In genomic region chr18:76827205-76827885, GRCh38 we compare ENCODE assay signal across 16 cellular contexts. TPM values are rescaled to one million over a fixed set of nuclear protein-coding genes. Genes with fewer than 3 reads are reported as not detected.
DNase-seq lines count a peak whose midpoint lies in the region; ATAC-seq and TF ChIP-seq lines count a peak whose summit lies in the region.
"Had no signal": no experiment of that assay in that cellular context is flagged by ENCODE, and none has a peak within 500 bp of the region (broad histone marks: within the 10 kb centered on the region; RNA-seq: fewer than 3 reads in every experiment).

No MANE protein-coding gene starts in this region.

- no peaks in the 10 kb centered on the region for H3K27me3 ChIP-seq in Panc1 (ENCODE audit: control insufficient read depth, insufficient read depth, low read length)
- H3K27me3 ChIP-seq in esophagus muscularis mucosa = no peaks in the 10 kb centered on the region
- no peaks in the 10 kb centered on the region for H3K27me3 ChIP-seq in tibial nerve
- H3K27me3 ChIP-seq: BLaER1, upper lobe of right lung had no signal

- 71% methylated on average over 8 of the region's 9 CpGs for WGBS in esophagus muscularis mucosa
- WGBS in tibial nerve, 2 donors = 74 to 78% methylated on average over 9 of the region's 9 CpGs

- H3K4me3 Mint-ChIP-seq in activated naive CD8-positive, alpha-beta T cell = no peak overlapping the region
- H3K4me3 Mint-ChIP-seq in activated naive CD8-positive, alpha-beta T cell treated with anti-CD3 and anti-CD28 coated beads for 36 hours = no peak overlapping the region
- H3K4me3 Mint-ChIP-seq: natural killer cell had no signal

- H3K27ac ChIP-seq in Panc1 (ENCODE audit: low read length) (peak overlapping the region; percentile 2; the same call in 1 of the 2 replicates), esophagus muscularis mucosa (replicated peaks in 1 of 4) (peak overlapping the region; percentile 30 to 74 (median 59)), tibial nerve (peak overlapping the region in 3 of 4 donors; percentile 7 to 48 (median 33))
- H3K27ac ChIP-seq: BLaER1, HL-60, left ventricle myocardium inferior, upper lobe of right lung had no signal

- in situ Hi-C loops in Panc1 (cut with HindIII; ENCODE audit: low pct_unique_long_range_greater_than_20kb, low sequenced_read_pairs) = no loop called here

- TF ChIP-seq EP300 in esophagus muscularis mucosa (IDR thresholded peaks at IDR 0.05) (no peak), tibial nerve (IDR thresholded peaks at IDR 0.05) (no peak)

- peaks cover 6% of the 10 kb centered on the region for H3K9me3 Mint-ChIP-seq in activated naive CD8-positive, alpha-beta T cell (ENCODE audit: low read depth)
- H3K9me3 Mint-ChIP-seq in activated naive CD8-positive, alpha-beta T cell treated with anti-CD3 and anti-CD28 coated beads for 36 hours = peaks cover 2% of the 10 kb centered on the region
- H3K9me3 Mint-ChIP-seq: natural killer cell had no signal

- POLR2A ChIA-PET in Panc1 (lab: Charles Lee) = interaction anchor here (0.7 kb wide), 1 partner anchor 8 kb away, joined by 5 read pairs; no protein-coding TSS in a partner anchor

- peaks cover 29% of the 10 kb centered on the region for H3K4me1 ChIP-seq in Panc1 (ENCODE audit: control insufficient read depth, insufficient read depth, low read length)
- peaks cover 0 to 61% (median 40%) of the 10 kb centered on the region in 4 donors for H3K4me1 ChIP-seq in esophagus muscularis mucosa
- peaks cover 0 to 36% (median 5%) of the 10 kb centered on the region in 4 donors for H3K4me1 ChIP-seq in tibial nerve

- H3K27me3 Mint-ChIP-seq in activated naive CD8-positive, alpha-beta T cell = no peaks in the 10 kb centered on the region
- H3K27me3 Mint-ChIP-seq in activated naive CD8-positive, alpha-beta T cell treated with anti-CD3 and anti-CD28 coated beads for 36 hours = no peaks in the 10 kb centered on the region

- H3K36me3 ChIP-seq in Panc1 (ENCODE audit: control insufficient read depth, insufficient read depth, low read length) (no peaks in the 10 kb centered on the region), esophagus muscularis mucosa (no peaks in the 10 kb centered on the region), tibial nerve (peaks cover 0 to 3% (median 0%) of the 10 kb centered on the region in 3 donors)
- H3K36me3 ChIP-seq: BLaER1, left ventricle myocardium inferior, upper lobe of right lung had no signal

- peaks cover 4% of the 10 kb centered on the region for H3K36me3 Mint-ChIP-seq in activated naive CD8-positive, alpha-beta T cell
- peaks cover 20% of the 10 kb centered on the region for H3K36me3 Mint-ChIP-seq in activated naive CD8-positive, alpha-beta T cell treated with anti-CD3 and anti-CD28 coated beads for 36 hours
- H3K36me3 Mint-ChIP-seq: natural killer cell had no signal

- no TSS peak for BruUV-seq in Panc1 (replicated peaks; lab: Mats Ljungman, UMichigan)

- H3K9me3 ChIP-seq in Panc1 (ENCODE audit: control insufficient read depth, insufficient read depth, low read depth, low read length) (no peaks in the 10 kb centered on the region), esophagus muscularis mucosa (no peaks in the 10 kb centered on the region), tibial nerve (peaks cover 0 to 3% (median 0%) of the 10 kb centered on the region in 4 donors)
- H3K9me3 ChIP-seq: upper lobe of right lung had no signal

- H3K27ac Mint-ChIP-seq in activated naive CD8-positive, alpha-beta T cell = peak overlapping the region; percentile 19
- H3K27ac Mint-ChIP-seq in activated naive CD8-positive, alpha-beta T cell treated with anti-CD3 and anti-CD28 coated beads for 36 hours = no peak overlapping the region

- no peak for DNase-seq in activated naive CD8-positive, alpha-beta T cell treated with anti-CD3 and anti-CD28 coated beads for 36 hours
- no peak for DNase-seq in Panc1 (ENCODE audit: low read depth, low spot score)
- no peak for DNase-seq in esophagus muscularis mucosa (ENCODE audit: extremely low spot score)
- no peak for DNase-seq in tibial nerve (ENCODE audit: low spot score in 2 of 2)
- DNase-seq: hippocampal formation, left ventricle myocardium inferior, natural killer cell, NCI-H187 treated with DMSO at 0.1 percent for 48 hours, upper lobe of right lung had no signal

- TF ChIP-seq POLR2A in esophagus muscularis mucosa (IDR thresholded peaks at IDR 0.05; ENCODE audit: low read depth) = no peak
- no peak for TF ChIP-seq POLR2A in tibial nerve (IDR thresholded peaks at IDR 0.05)

- intact Hi-C loops in Panc1 (cut with micrococcal nuclease; ENCODE audit: unreplicated experiment) (no loop called here), esophagus muscularis mucosa (cut with DNase I) (no loop called here)

- ATAC-seq in Panc1 = no peak
- ATAC-seq in GM19023 (IDR thresholded peaks at IDR 0.05; ENCODE audit: unreplicated experiment) = no peak
- no peak for ATAC-seq in GM18858 (IDR thresholded peaks at IDR 0.05; ENCODE audit: unreplicated experiment)
- no peak for ATAC-seq in HG03097 (IDR thresholded peaks at IDR 0.05; ENCODE audit: low FRiP score, unreplicated experiment)
- ATAC-seq: esophagus mucosa, natural killer cell, upper lobe of right lung had no signal

- peaks cover 44% of the 10 kb centered on the region for H3K4me1 Mint-ChIP-seq in activated naive CD8-positive, alpha-beta T cell (ENCODE audit: low read depth)
- H3K4me1 Mint-ChIP-seq in activated naive CD8-positive, alpha-beta T cell treated with anti-CD3 and anti-CD28 coated beads for 36 hours = peaks cover 31% of the 10 kb centered on the region

- no peak for TF ChIP-seq CTCF in Panc1 (IDR thresholded peaks at IDR 0.05)
- TF ChIP-seq CTCF in esophagus muscularis mucosa (IDR thresholded peaks at IDR 0.05) = no peak
- TF ChIP-seq CTCF in tibial nerve (IDR thresholded peaks at IDR 0.05) = no peak

- CTCF ChIA-PET in Panc1 (lab: Charles Lee) = no interaction called here

- no peak overlapping the region for H3K4me3 ChIP-seq in Panc1 (ENCODE audit: low read depth in 2 of 2, low read length in 2 of 2)
- no peak overlapping the region for H3K4me3 ChIP-seq in esophagus muscularis mucosa
- H3K4me3 ChIP-seq in tibial nerve = no peak overlapping the region
- H3K4me3 ChIP-seq: BLaER1, left ventricle myocardium inferior, upper lobe of right lung had no signal

RNA-seq across cellular contexts. Expression of gene ZNF236, which starts 5.0 kb away (rescaled TPM):
- 10 to 100 TPM; 12.0 to 14.3 TPM for total RNA-seq in activated naive CD8-positive, alpha-beta T cell treated with anti-CD3 and anti-CD28 coated beads for 36 hours
- total RNA-seq in Panc1 (2021; ENCODE audit: unreplicated experiment) (32.2 TPM), esophagus muscularis mucosa (10 to 100 TPM; 10.1 to 15.8 (median 14.8) TPM), tibial nerve (10 to 100 TPM; 21.0 to 36.3 (median 31.8) TPM)
- 12.4 TPM for polyA plus RNA-seq in Panc1 (2012; ENCODE audit: insufficient read length)

Comparison
In these comparisons a context has a peak if more than half of its experiments do, and no peak if none do; other contexts are left out.
1. H3K27ac ChIP-seq: peak in every context shown above with its lines; median percentile 59 in esophagus muscularis mucosa; 33 in tibial nerve; 2 in Panc1.